Comparison of ENCODE assay signal across 30 cellular contexts in genomic region chr5:133406208-133406607, GRCh38.
"Had no signal": no experiment of that assay in that cellular context is flagged by ENCODE, and none has a peak within 500 bp of the region (broad histone marks: within the 10 kb centered on the region; RNA-seq: fewer than 3 reads in every experiment).

No MANE protein-coding gene starts in this region.

- H3K36me3 Mint-ChIP-seq: activated naive CD8-positive, alpha-beta T cell; brain; T-cell had no signal

- H3K4me3 Mint-ChIP-seq: activated B cell treated with CpG ODN at 0.5 μM for 24 hours; activated CD4-positive, alpha-beta T cell treated with anti-CD3 and anti-CD28 coated beads, Interleukin-2, amount 10 ng/mL, durations not matched to agents 24 days and 14 days; activated naive CD4-positive, alpha-beta T cell treated with anti-CD3 and anti-CD28 coated beads for 36 hours; activated naive CD8-positive, alpha-beta T cell; activated T-helper 17 cell treated with anti-CD3 and anti-CD28 coated beads, Interleukin-2, amount 50 U/mL, for 72 hours; brain; T-cell had no signal

- H3K27ac Mint-ChIP-seq: activated B cell treated with CpG ODN at 0.5 μM for 24 hours; activated CD4-positive, alpha-beta T cell treated with anti-CD3 and anti-CD28 coated beads, Interleukin-2, amount 10 ng/mL, durations not matched to agents 24 days and 14 days; activated naive CD4-positive, alpha-beta T cell treated with anti-CD3 and anti-CD28 coated beads for 36 hours; activated naive CD8-positive, alpha-beta T cell; activated T-helper 17 cell treated with anti-CD3 and anti-CD28 coated beads, Interleukin-2, amount 50 U/mL, for 72 hours; brain; T-cell had no signal

- ATAC-seq: activated T-helper 17 cell treated with anti-CD3 and anti-CD28 coated beads, Interleukin-2, amount 50 U/mL, for 72 hours; Panc1; Right ventricle myocardium inferior; T-cell had no signal

- H3K4me3 ChIP-seq: SK-N-MC had no signal

- H3K4me1 Mint-ChIP-seq: activated B cell treated with CpG ODN at 0.5 μM for 24 hours; activated CD4-positive, alpha-beta T cell treated with anti-CD3 and anti-CD28 coated beads, Interleukin-2, amount 10 ng/mL, durations not matched to agents 24 days and 14 days; IgD-negative memory B cell; T-cell had no signal

- H3K27ac ChIP-seq: KMS-11, SK-N-MC had no signal

- DNase-seq: activated B cell treated with CpG ODN at 0.5 μM for 24 hours; activated CD4-positive, alpha-beta T cell treated with anti-CD3 and anti-CD28 coated beads for 1 hour; activated CD4-positive, alpha-beta T cell treated with anti-CD3 and anti-CD28 coated beads, Interleukin-2, amount 10 ng/mL, durations not matched to agents 24 days and 14 days; activated CD4-positive, alpha-beta T cell treated with anti-CD3 and anti-CD28 coated beads, Interleukin-2, amount 50 U/mL, for 48 hours; activated gamma-delta T cell; activated naive CD4-positive, alpha-beta T cell treated with anti-CD3 and anti-CD28 coated beads for 36 hours; activated T-cell treated with anti-CD3 and anti-CD28 coated beads for 4 hours; activated T-cell treated with anti-CD3 and anti-CD28 coated beads, Interleukin-2, amount 50 U/mL, for 48 hours; amygdala; NCI-H1092; NCI-H1417; NCI-H1930; NCI-H2171; NCI-H345; NCI-H510A; NCI-H526 treated with DMSO at 0.1 percent for 48 hours; NK-92 treated with Interleukin-12 subunit alpha and Interleukin-12 subunit beta, amount 100 ng/mL, for 24 hours; OCI-M1; RPMI8226; T-cell; T-helper 2 cell; T1000 had no signal

- H3K9me3 Mint-ChIP-seq: activated B cell treated with CpG ODN at 0.5 μM for 24 hours; activated CD4-positive, alpha-beta T cell treated with anti-CD3 and anti-CD28 coated beads, Interleukin-2, amount 10 ng/mL, durations not matched to agents 24 days and 14 days; activated naive CD4-positive, alpha-beta T cell treated with anti-CD3 and anti-CD28 coated beads for 36 hours; activated T-helper 17 cell treated with anti-CD3 and anti-CD28 coated beads, Interleukin-2, amount 50 U/mL, for 72 hours; brain; IgD-negative memory B cell; T-cell had no signal
